In the genomic region with DNA sequence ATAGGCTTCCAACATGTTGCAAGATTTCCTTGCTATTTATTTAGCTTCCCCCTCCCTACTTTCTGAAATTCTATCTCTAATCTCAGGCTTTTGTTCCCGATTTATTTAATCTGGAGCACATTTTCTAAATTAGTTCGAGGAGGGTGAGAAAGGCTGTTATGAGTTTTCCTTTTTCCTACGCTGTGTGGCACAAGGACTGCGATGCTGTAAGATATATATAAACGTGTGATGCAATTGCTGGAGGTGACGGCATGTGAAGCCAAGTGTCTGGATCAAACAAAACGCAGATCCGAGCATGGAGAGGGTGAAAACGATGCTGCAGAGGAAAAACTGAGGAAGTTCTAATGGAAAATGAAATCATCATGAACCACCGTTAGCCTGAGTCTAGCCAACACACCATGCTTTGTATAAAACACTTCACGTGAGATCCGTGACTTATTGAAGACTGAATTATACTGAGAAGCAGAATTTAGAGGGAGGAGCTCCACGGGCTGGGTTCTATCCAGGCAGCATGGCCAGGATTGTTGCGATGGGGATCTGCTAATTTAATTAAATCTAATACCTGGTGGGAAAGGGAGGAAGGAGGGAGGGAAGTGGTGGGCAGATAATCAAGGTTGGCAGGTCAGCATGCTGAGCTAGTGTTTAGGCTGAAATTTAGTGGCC, we compare ENCODE assay signal across 14 cellular contexts. TPM values are rescaled to one million over a fixed set of nuclear protein-coding genes. Genes with fewer than 3 reads are reported as not detected.
DNase-seq lines count a peak whose midpoint lies in the region; ATAC-seq lines count a peak whose summit lies in the region.
"Had no signal": no experiment of that assay in that cellular context is flagged by ENCODE, and none has a peak within 500 bp of the region (broad histone marks: within the 10 kb centered on the region; RNA-seq: fewer than 3 reads in every experiment).

No MANE protein-coding gene starts in this region.

- 30% methylated on average over 14 of the region's 14 CpGs for WGBS in right cardiac atrium

- peak overlapping the region; percentile 32 for H3K27ac ChIP-seq in angular gyrus (ENCODE audit: low read depth, low read length)
- peak overlapping the region; percentile 92 for H3K27ac ChIP-seq in right cardiac atrium (ENCODE audit: low read length)
- peak overlapping the region; percentile 42 for H3K27ac ChIP-seq in rectal smooth muscle tissue (ENCODE audit: low read depth, low read length)
- H3K27ac ChIP-seq: RWPE1 had no signal

- no peak overlapping the region for H3K9ac ChIP-seq in rectal smooth muscle tissue (ENCODE audit: low read length)

- H3K27me3 ChIP-seq in right cardiac atrium (ENCODE audit: control insufficient read depth, insufficient read depth) (no peaks in the 10 kb centered on the region), rectal smooth muscle tissue (ENCODE audit: control insufficient read depth, insufficient read depth, low read length) (no peaks in the 10 kb centered on the region)

- H3K4me1 ChIP-seq in right cardiac atrium (ENCODE audit: control insufficient read depth, insufficient read depth, low read length) (peaks cover 7% of the 10 kb centered on the region), rectal smooth muscle tissue (ENCODE audit: control insufficient read depth, insufficient read depth, low read length) (peaks cover 14% of the 10 kb centered on the region)

- H3K4me3 ChIP-seq in right cardiac atrium (ENCODE audit: low read length) (no peak overlapping the region), rectal smooth muscle tissue (ENCODE audit: low read length) (no peak overlapping the region)

- ATAC-seq in right cardiac atrium (no peak), GM19035 (IDR thresholded peaks at IDR 0.05; ENCODE audit: unreplicated experiment) (no peak), HG02938 (IDR thresholded peaks at IDR 0.05; ENCODE audit: unreplicated experiment) (no peak), left lobe of liver (no peak)

- DNase-seq in DMS 273 treated with DMSO at 0.1 percent for 48 hours (lab: John Stamatoyannopoulos, UW): peak; percentile 15
- DNase-seq in right cardiac atrium: no peak
- no peak for DNase-seq in left lobe of liver (ENCODE audit: low spot score)
- no peak for DNase-seq in RPMI8226
- DNase-seq: amygdala, Kasumi-1, kidney, NCI-H446 had no signal

- H3K36me3 ChIP-seq in rectal smooth muscle tissue (ENCODE audit: control insufficient read depth, insufficient read depth, low read length): no peaks in the 10 kb centered on the region

- intact Hi-C loops in right cardiac atrium (cut with DNase I): loop anchor here in 3 of 4 donors (5.0 to 10.0 kb wide), 3 partner anchors 53 to 236 kb away; no protein-coding TSS in a partner anchor

- H3K9me3 ChIP-seq in right cardiac atrium (ENCODE audit: control insufficient read depth, low read length): no peaks in the 10 kb centered on the region

RNA-seq across cellular contexts. Expression of a gene that starts 4.5 kb away (rescaled TPM):
- 10 to 100 TPM; 12.5 to 20.2 (median 18.8) TPM for total RNA-seq in right cardiac atrium
- 8.1 TPM for polyA plus RNA-seq in right cardiac atrium
- 0.63 TPM for total RNA-seq in left lobe of liver
- total RNA-seq: epithelial cell of proximal tubule had no signal

RNA-seq across cellular contexts. Expression of a gene that starts 57.6 kb away (rescaled TPM):
- 10 to 100 TPM; 11.1 to 13.2 (median 11.7) TPM for total RNA-seq in right cardiac atrium
- polyA plus RNA-seq in right cardiac atrium: 14.1 TPM
- 9.3 TPM for total RNA-seq in left lobe of liver

Comparison
In these comparisons a context has a peak if more than half of its experiments do, and no peak if none do; other contexts are left out.
1. H3K27ac ChIP-seq: peak in every context shown above with its lines; median percentile 92 in right cardiac atrium; 42 in rectal smooth muscle tissue; 32 in angular gyrus.